In genomic region chr6:137680678-137681346, GRCh38 we compare ENCODE assay signal across 14 cellular contexts.
DNase-seq lines count a peak whose midpoint lies in the region; ATAC-seq, FAIRE-seq and TF ChIP-seq lines count a peak whose summit lies in the region.
"Had no signal": no experiment of that assay in that cellular context is flagged by ENCODE, and none has a peak within 500 bp of the region (broad histone marks: within the 10 kb centered on the region; RNA-seq: fewer than 3 reads in every experiment).

No MANE protein-coding gene starts in this region.

- peak overlapping the region; percentile 31 for H3K4me3 Mint-ChIP-seq in activated T-helper 1 cell treated with anti-CD3 and anti-CD28 coated beads, Interleukin-12 subunit alpha, Interleukin-12 subunit beta, Interleukin-2, Interleukin-4 antibody, amounts not matched to agents 30 ng/mL and 10 ng/mL and 1 ng/mL, durations not matched to agents 14 hours and 24 hours and 36 hours

- H3K27me3 ChIP-seq in mesenchymal stem cell (ENCODE audit: control insufficient read depth in 1 of 2, insufficient read depth in 1 of 2, low read length in 2 of 2), result no peaks in the 10 kb centered on the region
- H3K27me3 ChIP-seq: right atrium auricular region had no signal

- no peak overlapping the region for H2AFZ ChIP-seq in mesenchymal stem cell (ENCODE audit: low read depth, low read length)

- DNase-seq in NOMO-1 treated with DMSO at 0.1 percent for 48 hours (lab: John Stamatoyannopoulos, UW; ENCODE audit: unreplicated experiment) (peak; percentile 57), NOMO-1 treated with dmso at 0.1 percent for 144 hours (lab: John Stamatoyannopoulos, UW; ENCODE audit: unreplicated experiment) (no peak), mesenchymal stem cell (peak; percentile 52), H54 (ENCODE audit: insufficient read length, low spot score) (no peak), epidermal melanocyte (ENCODE audit: insufficient read length, low spot score) (no peak)
- DNase-seq in activated T-helper 1 cell treated with anti-CD3 and anti-CD28 coated beads, Interleukin-12 subunit alpha, Interleukin-12 subunit beta, Interleukin-2, Interleukin-4 antibody, amounts not matched to agents 30 ng/mL and 10 ng/mL and 1 ng/mL, durations not matched to agents 14 hours and 24 hours and 36 hours (ENCODE audit: low spot score), result no peak
- DNase-seq in stimulated activated CD8-positive, alpha-beta memory T cell treated with anti-CD3 and anti-CD28 coated beads, Interleukin-4, amount 100 ng/mL, for 48 hours, result no peak
- DNase-seq: amniotic stem cell, KG1, lower lobe of right lung, NCI-H82 had no signal

- no peak overlapping the region for H3K4ac ChIP-seq in mesenchymal stem cell (ENCODE audit: low read depth in 1 of 2, low read length in 2 of 2)

- no peak overlapping the region for H3K27ac ChIP-seq in mesenchymal stem cell (ENCODE audit: low read length, poor library complexity, severe bottlenecking)
- H3K27ac ChIP-seq: lower lobe of right lung, right atrium auricular region had no signal

- no peak overlapping the region for H2BK12ac ChIP-seq in mesenchymal stem cell (ENCODE audit: low read length in 2 of 2)

- H3K27me3 Mint-ChIP-seq in activated T-helper 1 cell treated with anti-CD3 and anti-CD28 coated beads, Interleukin-12 subunit alpha, Interleukin-12 subunit beta, Interleukin-2, Interleukin-4 antibody, amounts not matched to agents 30 ng/mL and 10 ng/mL and 1 ng/mL, durations not matched to agents 14 hours and 24 hours and 36 hours (ENCODE audit: insufficient read depth), result no peaks in the 10 kb centered on the region

- ATAC-seq in HG03432 (IDR thresholded peaks at IDR 0.05; ENCODE audit: unreplicated experiment), result peak; percentile 37

- peaks cover 4% of the 10 kb centered on the region for H3K9me3 Mint-ChIP-seq in activated T-helper 1 cell treated with anti-CD3 and anti-CD28 coated beads, Interleukin-12 subunit alpha, Interleukin-12 subunit beta, Interleukin-2, Interleukin-4 antibody, amounts not matched to agents 30 ng/mL and 10 ng/mL and 1 ng/mL, durations not matched to agents 14 hours and 24 hours and 36 hours

- no peak overlapping the region for H3K9ac ChIP-seq in mesenchymal stem cell (ENCODE audit: low read length)

- peak overlapping the region; percentile 66 for H3K27ac Mint-ChIP-seq in activated T-helper 1 cell treated with anti-CD3 and anti-CD28 coated beads, Interleukin-12 subunit alpha, Interleukin-12 subunit beta, Interleukin-2, Interleukin-4 antibody, amounts not matched to agents 30 ng/mL and 10 ng/mL and 1 ng/mL, durations not matched to agents 14 hours and 24 hours and 36 hours

- no peak for FAIRE-seq in H54 (lab: Jason Lieb, UNC)
- FAIRE-seq: G401.6 had no signal

- no peak overlapping the region for H2BK120ac ChIP-seq in mesenchymal stem cell (ENCODE audit: low read depth, low read length)

- no peak overlapping the region for H3K23ac ChIP-seq in mesenchymal stem cell (ENCODE audit: low read length in 2 of 2)

- no peaks in the 10 kb centered on the region for H3K79me1 ChIP-seq in mesenchymal stem cell (replicated peaks; ENCODE audit: low read length, poor library complexity, severe bottlenecking)

- WGBS in mesenchymal stem cell, result 58% methylated on average over 2 of the region's 4 CpGs

- intact Hi-C loops in activated T-helper 1 cell treated with anti-CD3 and anti-CD28 coated beads, Interleukin-12 subunit alpha, Interleukin-12 subunit beta, Interleukin-2, Interleukin-4 antibody, amounts not matched to agents 30 ng/mL and 10 ng/mL and 1 ng/mL, durations not matched to agents 14 hours and 24 hours and 36 hours (cut with micrococcal nuclease), result no loop called here

- no peaks in the 10 kb centered on the region for H3K36me3 ChIP-seq in mesenchymal stem cell (ENCODE audit: control insufficient read depth in 1 of 2, insufficient read depth in 2 of 2, low read depth in 1 of 2, low read length in 2 of 2)
- H3K36me3 ChIP-seq: lower lobe of right lung, right atrium auricular region had no signal

- H3K4me3 ChIP-seq in mesenchymal stem cell (ENCODE audit: insufficient read depth in 1 of 2, low read depth in 1 of 2, low read length in 2 of 2), result no peak overlapping the region
- H3K4me3 ChIP-seq: lower lobe of right lung, right atrium auricular region had no signal

- H2BK15ac ChIP-seq in mesenchymal stem cell (ENCODE audit: low read depth, poor library complexity, severe bottlenecking), result no peak overlapping the region

- no peaks in the 10 kb centered on the region for H3K9me3 ChIP-seq in mesenchymal stem cell (ENCODE audit: control insufficient read depth, low read length)
- H3K9me3 ChIP-seq: lower lobe of right lung, right atrium auricular region had no signal

- H3K4me1 ChIP-seq in mesenchymal stem cell (ENCODE audit: control insufficient read depth, insufficient read depth, low read depth, low read length), result no peaks in the 10 kb centered on the region
- H3K4me1 ChIP-seq: right atrium auricular region had no signal

- H3K18ac ChIP-seq in mesenchymal stem cell (ENCODE audit: low read depth in 1 of 2, low read length in 2 of 2), result no peak overlapping the region

- H2AK5ac ChIP-seq in mesenchymal stem cell (ENCODE audit: low read length, severe bottlenecking), result no peak overlapping the region

- no peak for TF ChIP-seq POLR2A in H54 (IDR thresholded peaks at IDR 0.05; ENCODE audit: low read depth, low read length)

- H3K4me2 ChIP-seq in mesenchymal stem cell (ENCODE audit: low read length, poor library complexity, severe bottlenecking), result no peak overlapping the region

- no peak overlapping the region for H4K91ac ChIP-seq in mesenchymal stem cell (ENCODE audit: low read length)

- H3K36me3 Mint-ChIP-seq in activated T-helper 1 cell treated with anti-CD3 and anti-CD28 coated beads, Interleukin-12 subunit alpha, Interleukin-12 subunit beta, Interleukin-2, Interleukin-4 antibody, amounts not matched to agents 30 ng/mL and 10 ng/mL and 1 ng/mL, durations not matched to agents 14 hours and 24 hours and 36 hours (ENCODE audit: low read depth), result peaks cover 7% of the 10 kb centered on the region

- H4K8ac ChIP-seq in mesenchymal stem cell (ENCODE audit: low read length), result no peak overlapping the region

- no peak overlapping the region for H2BK5ac ChIP-seq in mesenchymal stem cell (ENCODE audit: low read depth, low read length, poor library complexity, severe bottlenecking)

- no peak overlapping the region for H3K14ac ChIP-seq in mesenchymal stem cell (ENCODE audit: low read length in 2 of 2)

- peaks cover 66% of the 10 kb centered on the region for H3K4me1 Mint-ChIP-seq in activated T-helper 1 cell treated with anti-CD3 and anti-CD28 coated beads, Interleukin-12 subunit alpha, Interleukin-12 subunit beta, Interleukin-2, Interleukin-4 antibody, amounts not matched to agents 30 ng/mL and 10 ng/mL and 1 ng/mL, durations not matched to agents 14 hours and 24 hours and 36 hours (ENCODE audit: low read depth)

Comparison
In these comparisons a context has a peak if more than half of its experiments do, and no peak if none do; other contexts are left out.
1. DNase-seq: peak in NOMO-1 treated with DMSO at 0.1 percent for 48 hours (single experiment) and mesenchymal stem cell (single experiment); none in NOMO-1 treated with dmso at 0.1 percent for 144 hours (single experiment), activated T-helper 1 cell treated with anti-CD3 and anti-CD28 coated beads, Interleukin-12 subunit alpha, Interleukin-12 subunit beta, Interleukin-2, Interleukin-4 antibody, amounts not matched to agents 30 ng/mL and 10 ng/mL and 1 ng/mL, durations not matched to agents 14 hours and 24 hours and 36 hours (single experiment), stimulated activated CD8-positive, alpha-beta memory T cell treated with anti-CD3 and anti-CD28 coated beads, Interleukin-4, amount 100 ng/mL, for 48 hours (single experiment), H54 (single experiment) and epidermal melanocyte (single experiment).